In genomic region chr6:108805611-108806181, GRCh38 we compare ENCODE assay signal across 10 cellular contexts. TPM values are rescaled to one million over a fixed set of nuclear protein-coding genes. Genes with fewer than 3 reads are reported as not detected.
DNase-seq lines count a peak whose midpoint lies in the region; ATAC-seq lines count a peak whose summit lies in the region.
"Had no signal": no experiment of that assay in that cellular context is flagged by ENCODE, and none has a peak within 500 bp of the region (broad histone marks: within the 10 kb centered on the region; RNA-seq: fewer than 3 reads in every experiment).

No MANE protein-coding gene starts in this region.

- intact Hi-C loops in activated CD4-positive, alpha-beta memory T cell treated with anti-CD3 and anti-CD28 coated beads for 36 hours (cut with micrococcal nuclease) = no loop called here
- intact Hi-C loops in activated CD4-positive, alpha-beta T cell treated with anti-CD3 and anti-CD28 coated beads for 36 hours (cut with DNase I, micrococcal nuclease) = no loop called here

- no peak overlapping the region for H3K4me3 Mint-ChIP-seq in activated CD4-positive, alpha-beta memory T cell treated with anti-CD3 and anti-CD28 coated beads for 36 hours
- H3K4me3 Mint-ChIP-seq in activated CD4-positive, alpha-beta T cell treated with anti-CD3 and anti-CD28 coated beads for 36 hours = no peak overlapping the region

- DNase-seq in left kidney (ENCODE audit: low read depth, low spot score) = peak; percentile 72
- DNase-seq in activated CD4-positive, alpha-beta memory T cell treated with anti-CD3 and anti-CD28 coated beads for 36 hours = no peak
- no peak for DNase-seq in activated CD4-positive, alpha-beta T cell treated with anti-CD3 and anti-CD28 coated beads for 36 hours
- DNase-seq in stimulated activated CD4-positive, alpha-beta T cell treated with anti-CD3 and anti-CD28 coated beads, Interleukin-1b, Interleukin-23, amount 100 ng/mL, for 48 hours = no peak
- DNase-seq: central memory CD4-positive, alpha-beta T cell; T1000 had no signal

- peak; percentile 69 for ATAC-seq in GM18868 (IDR thresholded peaks at IDR 0.05; ENCODE audit: unreplicated experiment)
- ATAC-seq in GM21723 (IDR thresholded peaks at IDR 0.05; ENCODE audit: unreplicated experiment) = peak; percentile 89
- peak; percentile 78 for ATAC-seq in HG03575 (IDR thresholded peaks at IDR 0.05; ENCODE audit: extremely low read depth, insufficient number of reproducible peaks, low FRiP score, unreplicated experiment)
- no peak for ATAC-seq in HG02970 (IDR thresholded peaks at IDR 0.05; ENCODE audit: low FRiP score, unreplicated experiment)
- no peak for ATAC-seq in activated CD4-positive, alpha-beta T cell treated with anti-CD3 and anti-CD28 coated beads for 36 hours

- H3K9me3 Mint-ChIP-seq in activated CD4-positive, alpha-beta memory T cell treated with anti-CD3 and anti-CD28 coated beads for 36 hours = no peaks in the 10 kb centered on the region
- H3K9me3 Mint-ChIP-seq in activated CD4-positive, alpha-beta T cell treated with anti-CD3 and anti-CD28 coated beads for 36 hours (ENCODE audit: low read depth) = no peaks in the 10 kb centered on the region

- no peaks in the 10 kb centered on the region for H3K27me3 Mint-ChIP-seq in activated CD4-positive, alpha-beta memory T cell treated with anti-CD3 and anti-CD28 coated beads for 36 hours
- H3K27me3 Mint-ChIP-seq in activated CD4-positive, alpha-beta T cell treated with anti-CD3 and anti-CD28 coated beads for 36 hours = no peaks in the 10 kb centered on the region

- H3K4me1 Mint-ChIP-seq in activated CD4-positive, alpha-beta memory T cell treated with anti-CD3 and anti-CD28 coated beads for 36 hours (ENCODE audit: low read depth) = no peaks in the 10 kb centered on the region
- no peaks in the 10 kb centered on the region for H3K4me1 Mint-ChIP-seq in activated CD4-positive, alpha-beta T cell treated with anti-CD3 and anti-CD28 coated beads for 36 hours

- CTCF ChIA-PET in activated CD4-positive, alpha-beta memory T cell treated with anti-CD3 and anti-CD28 coated beads for 36 hours (lab: Charles Lee) = interaction anchor here (1.3 kb wide), 1 partner anchor 264 kb away, joined by 3 read pairs; no protein-coding TSS in a partner anchor
- CTCF ChIA-PET in activated CD4-positive, alpha-beta T cell treated with anti-CD3 and anti-CD28 coated beads for 36 hours (lab: Charles Lee) = interaction anchor here (1.1 to 1.3 kb wide), 2 partner anchors 18 to 87 kb away, joined by 3 read pairs; no protein-coding TSS in a partner anchor

- POLR2A ChIA-PET in activated CD4-positive, alpha-beta memory T cell treated with anti-CD3 and anti-CD28 coated beads for 36 hours (lab: Charles Lee) = no interaction called here
- POLR2A ChIA-PET in activated CD4-positive, alpha-beta T cell treated with anti-CD3 and anti-CD28 coated beads for 36 hours (lab: Charles Lee) = no interaction called here

- no peaks in the 10 kb centered on the region for H3K36me3 Mint-ChIP-seq in activated CD4-positive, alpha-beta memory T cell treated with anti-CD3 and anti-CD28 coated beads for 36 hours
- no peaks in the 10 kb centered on the region for H3K36me3 Mint-ChIP-seq in activated CD4-positive, alpha-beta T cell treated with anti-CD3 and anti-CD28 coated beads for 36 hours (ENCODE audit: low read depth)

- H3K27ac Mint-ChIP-seq in activated CD4-positive, alpha-beta memory T cell treated with anti-CD3 and anti-CD28 coated beads for 36 hours = no peak overlapping the region
- H3K27ac Mint-ChIP-seq in activated CD4-positive, alpha-beta T cell treated with anti-CD3 and anti-CD28 coated beads for 36 hours = no peak overlapping the region

RNA-seq across cellular contexts. Expression of gene ARMC2, which starts 42.5 kb away (rescaled TPM):
- total RNA-seq in activated CD4-positive, alpha-beta memory T cell treated with anti-CD3 and anti-CD28 coated beads for 36 hours = 1 to 10 TPM; 4.4 to 7.9 TPM
- total RNA-seq in activated CD4-positive, alpha-beta T cell treated with anti-CD3 and anti-CD28 coated beads for 36 hours = 1 to 10 TPM; 3.9 to 5.2 TPM

Comparison
In these comparisons a context has a peak if more than half of its experiments do, and no peak if none do; other contexts are left out.
1. ATAC-seq: peak in GM18868 (single experiment), GM21723 (single experiment) and HG03575 (single experiment); none in HG02970 (single experiment) and activated CD4-positive, alpha-beta T cell treated with anti-CD3 and anti-CD28 coated beads for 36 hours (single experiment).